Comparison of ENCODE assay signal across 25 cellular contexts in genomic region chr14:92458959-92459478, GRCh38. TPM values are rescaled to one million over a fixed set of nuclear protein-coding genes. Genes with fewer than 3 reads are reported as not detected.
A peak's percentile ranks its signal among the peaks of the same experiment; 100 is the strongest.
DNase-seq lines count a peak whose midpoint lies in the region; ATAC-seq and TF ChIP-seq lines count a peak whose summit lies in the region.
"Had no signal": no experiment of that assay in that cellular context is flagged by ENCODE, and none has a peak within 500 bp of the region (broad histone marks: within the 10 kb centered on the region; RNA-seq: fewer than 3 reads in every experiment).

No MANE protein-coding gene starts in this region.

- no peak for TF ChIP-seq POLR2A in body of pancreas (IDR thresholded peaks at IDR 0.05)

- H2AK5ac ChIP-seq in mesenchymal stem cell (ENCODE audit: low read length, severe bottlenecking) = no peak overlapping the region

- H3K18ac ChIP-seq in mesenchymal stem cell (ENCODE audit: low read depth in 1 of 2, low read length in 2 of 2) = peak overlapping the region; percentile 1 to 29

- peaks cover 0 to 4% (median 0%) of the 10 kb centered on the region in 11 donors for H3K9me3 ChIP-seq in heart right ventricle
- no peaks in the 10 kb centered on the region for H3K9me3 ChIP-seq in mesenchymal stem cell (ENCODE audit: control insufficient read depth, low read length)
- H3K9me3 ChIP-seq in upper lobe of right lung = no peaks in the 10 kb centered on the region
- no peaks in the 10 kb centered on the region for H3K9me3 ChIP-seq in body of pancreas
- H3K9me3 ChIP-seq: SJCRH30, suprapubic skin had no signal

- TF ChIP-seq CTCF in heart right ventricle (IDR thresholded peaks at IDR 0.05) (no peak), upper lobe of right lung (IDR thresholded peaks at IDR 0.05) (no peak), body of pancreas (IDR thresholded peaks at IDR 0.05) (no peak)

- H3K27me3 ChIP-seq in heart right ventricle = peaks cover 0 to 7% (median 0%) of the 10 kb centered on the region in 7 donors
- no peaks in the 10 kb centered on the region for H3K27me3 ChIP-seq in mesenchymal stem cell (ENCODE audit: control insufficient read depth in 1 of 2, insufficient read depth in 1 of 2, low read length in 2 of 2)
- no peaks in the 10 kb centered on the region for H3K27me3 ChIP-seq in upper lobe of right lung
- no peaks in the 10 kb centered on the region for H3K27me3 ChIP-seq in body of pancreas
- H3K27me3 ChIP-seq: SJCRH30 had no signal

- H3K4me1 ChIP-seq in heart right ventricle (peaks cover 11 to 59% (median 46%) of the 10 kb centered on the region in 9 donors), mesenchymal stem cell (ENCODE audit: control insufficient read depth, insufficient read depth, low read depth, low read length) (peaks cover 6% of the 10 kb centered on the region), upper lobe of right lung (peaks cover 27% of the 10 kb centered on the region), body of pancreas (no peaks in the 10 kb centered on the region)
- H3K4me1 ChIP-seq: SJCRH30 had no signal

- H2BK15ac ChIP-seq in mesenchymal stem cell (ENCODE audit: low read depth, poor library complexity, severe bottlenecking) = peak overlapping the region; percentile 41

- H2BK12ac ChIP-seq in mesenchymal stem cell (ENCODE audit: low read length in 2 of 2) = peak overlapping the region in 1 of 2 experiments; percentile 69

- H3K4ac ChIP-seq in mesenchymal stem cell (ENCODE audit: low read depth in 1 of 2, low read length in 2 of 2) = no peak overlapping the region

- peak overlapping the region; percentile 53 for H4K91ac ChIP-seq in mesenchymal stem cell (ENCODE audit: low read length)

- H3K4me2 ChIP-seq in mesenchymal stem cell (ENCODE audit: low read length, poor library complexity, severe bottlenecking) = no peak overlapping the region

- H4K8ac ChIP-seq in mesenchymal stem cell (ENCODE audit: low read length) = peak overlapping the region; percentile 13

- H3K79me1 ChIP-seq in mesenchymal stem cell (replicated peaks; ENCODE audit: low read length, poor library complexity, severe bottlenecking) = no peaks in the 10 kb centered on the region

- peak overlapping the region; percentile 69 for H2AFZ ChIP-seq in mesenchymal stem cell (ENCODE audit: low read depth, low read length)
- H2AFZ ChIP-seq: GM23248 had no signal

- DNase-seq in heart right ventricle (no peak), left ventricle myocardium superior (no peak), ecto neural progenitor cell (ENCODE audit: low spot score) (peak; percentile 42), mesenchymal stem cell (no peak), upper lobe of right lung (no peak), body of pancreas (no peak)
- DNase-seq: activated CD4-positive, alpha-beta memory T cell treated with anti-CD3 and anti-CD28 coated beads, Interleukin-2, amount 10 ng/mL, durations not matched to agents 7 days and 5 days; activated effector memory CD4-positive, alpha-beta T cell treated with Interleukin-2 at 50 U/mL for 16 hours; activated naive CD8-positive, alpha-beta T cell treated with anti-CD3 and anti-CD28 coated beads for 36 hours; activated T-cell treated with anti-CD3 and anti-CD28 coated beads for 4 hours; AML-193; CD4-positive, alpha-beta memory T cell; DND-41; GF-D8; GM23248; immature natural killer cell; naive thymus-derived CD8-positive, alpha-beta T cell; NCI-H1105; NCI-H187; occipital lobe; SJCRH30; stimulated activated naive CD4-positive, alpha-beta T cell; SW 1271 had no signal

- ATAC-seq in heart right ventricle (no peak), left ventricle myocardium superior (no peak), upper lobe of right lung (no peak), HG03139 (IDR thresholded peaks at IDR 0.05; ENCODE audit: unreplicated experiment) (no peak), body of pancreas (no peak)
- ATAC-seq: naive thymus-derived CD8-positive, alpha-beta T cell had no signal

- H3K23ac ChIP-seq in mesenchymal stem cell (ENCODE audit: low read length in 2 of 2) = no peak overlapping the region

- no peak overlapping the region for H2BK5ac ChIP-seq in mesenchymal stem cell (ENCODE audit: low read depth, low read length, poor library complexity, severe bottlenecking)

- H3K27ac ChIP-seq in heart right ventricle (peak overlapping the region; percentile 10 to 94 (median 86)), mesenchymal stem cell (ENCODE audit: low read length, poor library complexity, severe bottlenecking) (no peak overlapping the region), upper lobe of right lung (peak overlapping the region; percentile 42), body of pancreas (peak overlapping the region in 1 of 4 donors; percentile 17)
- H3K27ac ChIP-seq: GM23248, SJCRH30, suprapubic skin had no signal

- H3K9ac ChIP-seq in mesenchymal stem cell (ENCODE audit: low read length) = no peak overlapping the region
- H3K9ac ChIP-seq: GM23248 had no signal

- peak overlapping the region in 7 of 10 donors; percentile 9 to 45 (median 34) for H3K4me3 ChIP-seq in heart right ventricle
- no peak overlapping the region for H3K4me3 ChIP-seq in mesenchymal stem cell (ENCODE audit: insufficient read depth in 1 of 2, low read depth in 1 of 2, low read length in 2 of 2)
- no peak overlapping the region for H3K4me3 ChIP-seq in upper lobe of right lung
- H3K4me3 ChIP-seq in body of pancreas = no peak overlapping the region
- H3K4me3 ChIP-seq: GM23248, SJCRH30, suprapubic skin had no signal

- intact Hi-C loops in heart right ventricle (cut with DNase I) = loop anchor here in 8 of 10 donors (5.0 to 10.0 kb wide), 9 partner anchors 53 to 332 kb away; partner anchors contain the start of gene RIN3 (in 2 of the 8)
- intact Hi-C loops in left ventricle myocardium superior (cut with micrococcal nuclease) = no loop called here
- intact Hi-C loops in upper lobe of right lung (cut with DNase I) = no loop called here
- intact Hi-C loops in body of pancreas (cut with DNase I) = no loop called here

- WGBS in heart right ventricle, 2 donors = 62 to 68% methylated on average over 7 of the region's 7 CpGs
- WGBS in mesenchymal stem cell = 96% methylated on average over 7 of the region's 7 CpGs
- 70 to 81% methylated on average over 6 to 7 of the region's 7 CpGs for WGBS in body of pancreas, 2 donors

- no peaks in the 10 kb centered on the region for H3K36me3 ChIP-seq in heart right ventricle
- no peaks in the 10 kb centered on the region for H3K36me3 ChIP-seq in mesenchymal stem cell (ENCODE audit: control insufficient read depth in 1 of 2, insufficient read depth in 2 of 2, low read depth in 1 of 2, low read length in 2 of 2)
- no peaks in the 10 kb centered on the region for H3K36me3 ChIP-seq in upper lobe of right lung
- no peaks in the 10 kb centered on the region for H3K36me3 ChIP-seq in body of pancreas (replicated peaks in 1 of 2; ENCODE audit: insufficient read depth in 1 of 2, low read depth in 2 of 2)
- H3K36me3 ChIP-seq: SJCRH30, suprapubic skin had no signal

- peak overlapping the region in 1 of 2 experiments; percentile 36 for H3K14ac ChIP-seq in mesenchymal stem cell (ENCODE audit: low read length in 2 of 2)

- H2BK120ac ChIP-seq in mesenchymal stem cell (ENCODE audit: low read depth, low read length) = no peak overlapping the region

RNA-seq across cellular contexts. Expression of gene RIN3, which starts 54.6 kb away (rescaled TPM):
- total RNA-seq in heart right ventricle = 10 to 100 TPM in 8 of 10 donors, 1 to 10 TPM in 2; 9.4 to 24.0 (median 12.7) TPM
- 1 to 10 TPM; 7.2 to 9.0 TPM for polyA plus RNA-seq in heart right ventricle
- 14.7 TPM for total RNA-seq in left ventricle myocardium superior
- polyA plus RNA-seq in mesenchymal stem cell (2013, experiment 1 of 2) = 19.4 TPM
- 19.3 TPM for polyA plus RNA-seq in mesenchymal stem cell (2013, experiment 2 of 2)
- 56.0 TPM for total RNA-seq in upper lobe of right lung
- total RNA-seq in body of pancreas = 1 to 10 TPM; 2.6 to 3.3 TPM
- total RNA-seq: SJCRH30 had no signal

Comparison
In these comparisons a context has a peak if more than half of its experiments do, and no peak if none do; other contexts are left out.
1. intact Hi-C loops: an anchor here in heart right ventricle (5.0 to 10.0 kb wide); none called in left ventricle myocardium superior, upper lobe of right lung and body of pancreas.
2. H3K4me3 ChIP-seq: peak in heart right ventricle (7 of 10); none in mesenchymal stem cell (0 of 2), upper lobe of right lung (single experiment) and body of pancreas (0 of 2).